Comparison of ENCODE assay signal across 22 cellular contexts in the genomic region with DNA sequence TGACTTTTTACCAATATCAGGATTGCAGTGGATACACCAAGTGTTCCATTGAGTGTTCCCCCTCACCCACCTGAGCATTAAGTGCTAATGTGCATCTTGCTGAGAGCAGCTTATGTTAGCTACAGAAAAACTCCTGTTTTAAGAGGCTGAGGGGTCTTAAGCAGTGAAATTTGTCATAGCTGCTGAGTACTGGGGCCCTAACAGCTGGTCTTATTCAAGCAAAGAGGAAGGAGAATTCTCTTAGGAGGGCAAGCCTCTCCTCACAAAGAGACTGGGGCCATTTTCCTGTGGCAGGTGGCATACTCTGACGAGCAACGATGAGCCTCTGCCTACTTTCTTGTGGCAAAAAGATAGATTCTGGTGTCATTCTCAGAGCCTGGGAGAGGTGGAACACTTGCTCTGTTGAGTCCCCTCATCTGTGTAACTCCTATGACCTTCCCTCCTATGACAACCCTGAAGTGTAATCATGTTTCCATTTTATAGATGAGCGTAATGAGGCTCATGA.
"Had no signal": no experiment of that assay in that cellular context is flagged by ENCODE, and none has a peak within 500 bp of the region (broad histone marks: within the 10 kb centered on the region; RNA-seq: fewer than 3 reads in every experiment).

No MANE protein-coding gene starts in this region.

- H3K9me3 ChIP-seq: gastroesophageal sphincter, heart left ventricle, upper lobe of left lung had no signal

- H3K36me3 Mint-ChIP-seq: activated CD8-positive, alpha-beta memory T cell treated with anti-CD3 and anti-CD28 coated beads, Interleukin-2, amount 10 ng/mL, durations not matched to agents 7 days and 5 days; naive B cell had no signal

- H3K9me3 Mint-ChIP-seq: activated CD4-positive, alpha-beta T cell treated with anti-CD3 and anti-CD28 coated beads, Interleukin-2, amount 10 ng/mL, durations not matched to agents 24 days and 14 days; activated CD8-positive, alpha-beta T cell treated with anti-CD3 and anti-CD28 coated beads for 36 hours; activated naive CD4-positive, alpha-beta T cell treated with anti-CD3 and anti-CD28 coated beads, Interleukin-2, amount 10 ng/mL, durations not matched to agents 7 days and 5 days; endodermal cell; naive B cell; neural crest cell; stimulated activated naive B cell treated with anti-CD40 and anti-IgM and Interleukin-4, amounts not matched to agents 10 μg/mL and 1 μg/mL and 100 μg/mL, for 72 hours had no signal

- ATAC-seq: activated CD4-positive, CD25-positive, alpha-beta regulatory T cell treated with anti-CD3 and anti-CD28 coated beads, Interleukin-2, amount 50 U/mL, for 24 hours; activated CD8-positive, alpha-beta memory T cell treated with anti-CD3 and anti-CD28 coated beads, Interleukin-2, amount 10 ng/mL, durations not matched to agents 7 days and 5 days; activated CD8-positive, alpha-beta T cell treated with anti-CD3 and anti-CD28 coated beads for 36 hours; gastroesophageal sphincter; heart left ventricle; left cardiac atrium; sciatic nerve; stimulated activated naive B cell treated with anti-CD40 and anti-IgM and Interleukin-4, amounts not matched to agents 10 μg/mL and 1 μg/mL and 100 μg/mL, for 72 hours had no signal

- H3K27me3 Mint-ChIP-seq: activated naive CD4-positive, alpha-beta T cell treated with anti-CD3 and anti-CD28 coated beads, Interleukin-2, amount 10 ng/mL, durations not matched to agents 7 days and 5 days had no signal

- H3K27ac Mint-ChIP-seq: activated CD4-positive, alpha-beta T cell treated with anti-CD3 and anti-CD28 coated beads, Interleukin-2, amount 10 ng/mL, durations not matched to agents 24 days and 14 days; activated CD8-positive, alpha-beta memory T cell treated with anti-CD3 and anti-CD28 coated beads, Interleukin-2, amount 10 ng/mL, durations not matched to agents 7 days and 5 days; activated CD8-positive, alpha-beta T cell treated with anti-CD3 and anti-CD28 coated beads for 36 hours; activated naive CD4-positive, alpha-beta T cell treated with anti-CD3 and anti-CD28 coated beads, Interleukin-2, amount 10 ng/mL, durations not matched to agents 7 days and 5 days; endodermal cell; stimulated activated naive B cell treated with anti-CD40 and anti-IgM and Interleukin-4, amounts not matched to agents 10 μg/mL and 1 μg/mL and 100 μg/mL, for 72 hours had no signal

- H3K27me3 ChIP-seq: gastroesophageal sphincter, heart left ventricle, upper lobe of left lung had no signal

- DNase-seq: activated CD4-positive, alpha-beta T cell treated with anti-CD3 and anti-CD28 coated beads, Interleukin-2, amount 10 ng/mL, durations not matched to agents 24 days and 14 days; activated CD8-positive, alpha-beta memory T cell treated with anti-CD3 and anti-CD28 coated beads, Interleukin-2, amount 10 ng/mL, durations not matched to agents 7 days and 5 days; activated CD8-positive, alpha-beta T cell treated with anti-CD3 and anti-CD28 coated beads for 36 hours; activated effector memory CD4-positive, alpha-beta T cell treated with anti-CD3 and anti-CD28 coated beads, Interleukin-2, amount 50 U/mL, for 16 hours; activated naive CD4-positive, alpha-beta T cell treated with anti-CD3 and anti-CD28 coated beads, Interleukin-2, amount 10 ng/mL, durations not matched to agents 7 days and 5 days; activated T-cell treated with anti-CD3 and anti-CD28 coated beads for 4 hours; amygdala; cerebellar nuclear complex; cortex of kidney; endodermal cell; heart left ventricle; islet precursor cell; left cardiac atrium; naive B cell; stimulated activated CD4-positive, alpha-beta T cell treated with anti-CD3 and anti-CD28 coated beads, Interleukin-2, amount 100 ng/mL, for 48 hours; stimulated activated CD8-positive, alpha-beta memory T cell treated with anti-CD3 and anti-CD28 coated beads, Interleukin-4, amount 100 ng/mL, for 48 hours; stimulated activated naive B cell treated with anti-CD40 and anti-IgM and Interleukin-4, amounts not matched to agents 10 μg/mL and 1 μg/mL and 100 μg/mL, for 72 hours; upper lobe of left lung had no signal

- H3K4me3 Mint-ChIP-seq: activated CD4-positive, alpha-beta T cell treated with anti-CD3 and anti-CD28 coated beads, Interleukin-2, amount 10 ng/mL, durations not matched to agents 24 days and 14 days; activated CD8-positive, alpha-beta memory T cell treated with anti-CD3 and anti-CD28 coated beads, Interleukin-2, amount 10 ng/mL, durations not matched to agents 7 days and 5 days; activated CD8-positive, alpha-beta T cell treated with anti-CD3 and anti-CD28 coated beads for 36 hours; activated naive CD4-positive, alpha-beta T cell treated with anti-CD3 and anti-CD28 coated beads, Interleukin-2, amount 10 ng/mL, durations not matched to agents 7 days and 5 days; endodermal cell; naive B cell; neural crest cell; stimulated activated naive B cell treated with anti-CD40 and anti-IgM and Interleukin-4, amounts not matched to agents 10 μg/mL and 1 μg/mL and 100 μg/mL, for 72 hours had no signal

- H3K4me3 ChIP-seq: gastroesophageal sphincter, heart left ventricle, upper lobe of left lung had no signal

- H3K36me3 ChIP-seq: gastroesophageal sphincter, upper lobe of left lung had no signal

- H3K27ac ChIP-seq: gastroesophageal sphincter, heart left ventricle, upper lobe of left lung had no signal
